In the genomic region with DNA sequence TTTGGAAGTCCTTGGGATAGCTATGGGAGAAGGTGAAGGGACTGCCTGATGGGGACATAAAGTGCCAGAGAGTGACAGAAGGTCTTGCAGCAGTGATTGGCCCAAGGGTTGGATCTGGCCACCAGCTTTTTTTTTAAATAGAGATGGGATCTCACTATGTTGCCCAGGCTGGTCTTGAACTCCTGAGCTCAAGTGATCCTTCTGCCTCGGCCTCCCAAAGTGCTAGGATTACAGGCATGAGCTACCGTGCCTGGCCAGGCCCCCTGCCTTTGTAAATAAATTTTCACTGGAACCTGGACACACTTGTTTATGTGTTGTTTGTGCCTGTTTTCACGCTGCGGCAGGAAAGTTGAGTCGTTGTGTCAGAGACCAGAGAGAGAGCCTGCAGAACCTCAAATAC, we compare ENCODE assay signal across 7 cellular contexts. TPM values are rescaled to one million over a fixed set of nuclear protein-coding genes. Genes with fewer than 3 reads are reported as not detected.
DNase-seq lines count a peak whose midpoint lies in the region; ATAC-seq and TF ChIP-seq lines count a peak whose summit lies in the region.
"Not testable (repeated sequence)": the region's sequence is repeated elsewhere in the genome, so short reads cannot be mapped to it uniquely, and the experiment has no call there.

No MANE protein-coding gene starts in this region.

- H3K4me2 ChIP-seq in GM23338: not testable (repeated sequence)

- ATAC-seq in GM23338; WTC11; effector memory CD8-positive, alpha-beta T cell (replicated peaks); naive B cell (ENCODE audit: low read depth in 2 of 2): not testable (repeated sequence)

- H3K9me2 ChIP-seq in GM23338 (ENCODE audit: insufficient read depth): not testable (repeated sequence)

- not testable (repeated sequence) for TF ChIP-seq CTCF in 22Rv1 (IDR thresholded peaks at IDR 0.05); GM23338 (conservative IDR thresholded peaks at IDR 0.05; ENCODE audit: low read depth in 2 of 2); WTC11 (IDR thresholded peaks at IDR 0.05); neural crest cell (conservative IDR thresholded peaks at IDR 0.05)

- H3K4me1 Mint-ChIP-seq in GM23338 (peaks cover 35% of the 10 kb centered on the region), WTC11 (peaks cover 40% of the 10 kb centered on the region), naive B cell (peaks cover 20 to 31% (median 24%) of the 10 kb centered on the region in 3 donors), neural crest cell (peaks cover 29% of the 10 kb centered on the region)
- peaks cover 32% of the 10 kb centered on the region for H3K4me1 Mint-ChIP-seq in activated naive CD4-positive, alpha-beta T cell treated with anti-CD3 and anti-CD28 coated beads, Interleukin-2, amount 10 ng/mL, durations not matched to agents 7 days and 5 days
- peaks cover 19 to 20% of the 10 kb centered on the region in 2 donors for H3K4me1 Mint-ChIP-seq in effector memory CD8-positive, alpha-beta T cell (ENCODE audit: low read depth in 2 of 2)

- peaks cover 32% of the 10 kb centered on the region for H3K4me1 ChIP-seq in GM23338 (ENCODE audit: insufficient read depth)

- H2AFZ ChIP-seq in GM23338: not testable (repeated sequence)

- peaks cover 26% of the 10 kb centered on the region for H3K79me2 ChIP-seq in GM23338 (replicated peaks; ENCODE audit: insufficient read depth)

- H3K36me3 Mint-ChIP-seq in GM23338 (ENCODE audit: low read depth) (peaks cover 77% of the 10 kb centered on the region), WTC11 (peaks cover 66% of the 10 kb centered on the region), naive B cell (peaks cover 16 to 28% of the 10 kb centered on the region in 2 donors), neural crest cell (ENCODE audit: low read depth) (peaks cover 42% of the 10 kb centered on the region)
- peaks cover 72% of the 10 kb centered on the region for H3K36me3 Mint-ChIP-seq in activated naive CD4-positive, alpha-beta T cell treated with anti-CD3 and anti-CD28 coated beads, Interleukin-2, amount 10 ng/mL, durations not matched to agents 7 days and 5 days
- H3K36me3 Mint-ChIP-seq in effector memory CD8-positive, alpha-beta T cell (ENCODE audit: insufficient read depth): peaks cover 33% of the 10 kb centered on the region

- 0 out of 2 replicates have a peak overlapping the region, but pooled peaks have one; percentile 99 for H3K27ac ChIP-seq in 22Rv1
- H3K27ac ChIP-seq in GM23338 (ENCODE audit: low read depth): not testable (repeated sequence)

- CTCF ChIA-PET in WTC11 (lab: Charles Lee): interaction anchor here (1.3 to 8.5 kb wide), 3 partner anchors 12 to 60 kb away, joined by 5 to 181 read pairs (median 57); a partner anchor contains a TSS
- CTCF ChIA-PET in activated naive CD4-positive, alpha-beta T cell treated with anti-CD3 and anti-CD28 coated beads, Interleukin-2, amount 10 ng/mL, durations not matched to agents 7 days and 5 days (lab: Charles Lee): interaction anchor here (0.6 to 3.3 kb wide), 3 partner anchors 12 to 55 kb away, joined by 3 to 9 read pairs (median 4); a partner anchor contains a TSS

- peaks cover 16% of the 10 kb centered on the region for H3K36me3 ChIP-seq in GM23338 (ENCODE audit: insufficient read depth)

- POLR2A ChIA-PET in WTC11 (lab: Charles Lee): interaction anchor here (1.3 to 1.4 kb wide), 2 partner anchors 14 to 176 kb away, joined by 3 read pairs; a partner anchor contains a TSS

- peaks cover 37% of the 10 kb centered on the region for H3F3A ChIP-seq in GM23338 (replicated peaks; ENCODE audit: low read depth)

- not testable (repeated sequence) for DNase-seq in GM23338 (ENCODE audit: low spot score); WTC11 (ENCODE audit: low spot score); activated naive CD4-positive, alpha-beta T cell treated with anti-CD3 and anti-CD28 coated beads, Interleukin-2, amount 10 ng/mL, durations not matched to agents 7 days and 5 days; effector memory CD8-positive, alpha-beta T cell; naive B cell; neural crest cell (ENCODE audit: low read depth, low spot score)

- H3K4me3 Mint-ChIP-seq in GM23338: peak overlapping the region; percentile 3; the same call in 1 of the 3 replicates
- peak overlapping the region; percentile 89; the same call in 1 of the 2 replicates for H3K4me3 Mint-ChIP-seq in WTC11
- peak overlapping the region; percentile 18 for H3K4me3 Mint-ChIP-seq in activated naive CD4-positive, alpha-beta T cell treated with anti-CD3 and anti-CD28 coated beads, Interleukin-2, amount 10 ng/mL, durations not matched to agents 7 days and 5 days
- peak overlapping the region in 1 of 2 donors; percentile 7 for H3K4me3 Mint-ChIP-seq in effector memory CD8-positive, alpha-beta T cell
- peak overlapping the region in 5 of 8 donors; percentile 48 to 93 (median 81) for H3K4me3 Mint-ChIP-seq in naive B cell
- H3K4me3 Mint-ChIP-seq in neural crest cell: peak overlapping the region; percentile 78

- H4K20me1 ChIP-seq in GM23338 (replicated peaks; ENCODE audit: insufficient read depth): peaks cover 17% of the 10 kb centered on the region

- not testable (repeated sequence) for H3K27ac Mint-ChIP-seq in GM23338; neural crest cell (ENCODE audit: unreplicated experiment)
- H3K27ac Mint-ChIP-seq in WTC11 (0 out of 2 replicates have a peak overlapping the region, but pooled peaks have one; percentile 30), naive B cell (peak overlapping the region in 1 of 6 donors; percentile 65)
- peak overlapping the region; percentile 17 for H3K27ac Mint-ChIP-seq in activated naive CD4-positive, alpha-beta T cell treated with anti-CD3 and anti-CD28 coated beads, Interleukin-2, amount 10 ng/mL, durations not matched to agents 7 days and 5 days
- peak overlapping the region; percentile 11 to 57 for H3K27ac Mint-ChIP-seq in effector memory CD8-positive, alpha-beta T cell

- not testable (repeated sequence) for H3K9me3 Mint-ChIP-seq in GM23338; WTC11; activated naive CD4-positive, alpha-beta T cell treated with anti-CD3 and anti-CD28 coated beads, Interleukin-2, amount 10 ng/mL, durations not matched to agents 7 days and 5 days; effector memory CD8-positive, alpha-beta T cell; naive B cell; neural crest cell

- not testable (repeated sequence) for H3K27me3 ChIP-seq in GM23338 (ENCODE audit: insufficient read depth)

- H3K27me3 Mint-ChIP-seq in GM23338 (ENCODE audit: insufficient read depth, low read depth, poor library complexity) (peaks cover 35% of the 10 kb centered on the region), neural crest cell (ENCODE audit: low read depth) (peaks cover 11% of the 10 kb centered on the region)
- H3K27me3 Mint-ChIP-seq in WTC11 (ENCODE audit: low read depth); activated naive CD4-positive, alpha-beta T cell treated with anti-CD3 and anti-CD28 coated beads, Interleukin-2, amount 10 ng/mL, durations not matched to agents 7 days and 5 days; effector memory CD8-positive, alpha-beta T cell; naive B cell: not testable (repeated sequence)

- H3K4me3 ChIP-seq in GM23338: not testable (repeated sequence)

RNA-seq across cellular contexts. Expression of a gene that starts 2.0 kb away (rescaled TPM):
- 731 and 822 TPM in 2 replicates for total RNA-seq in GM23338 (2014; rRNA removed; shearing (Covaris generic))
- polyA plus RNA-seq in GM23338 (2016; fragmentation: Nextera tagmentation; extraction: Ambion mirVana) (737 and 748 TPM in 2 replicates), naive B cell (ENCODE audit: low read depth in 6 of 6) (100 to 1,000 TPM; 294 to 712 (median 357) TPM)
- total RNA-seq in WTC11 (2021) (1,045 to 1,242 TPM (median 1,195 TPM) in 3 replicates), neural crest cell (685 and 713 TPM in 2 replicates)

RNA-seq across cellular contexts. Expression of a gene that starts 7.8 kb away (rescaled TPM):
- total RNA-seq in GM23338 (2014; rRNA removed; shearing (Covaris generic)): 7.6 and 13.1 TPM in 2 replicates
- polyA plus RNA-seq in GM23338 (2016; fragmentation: Nextera tagmentation; extraction: Ambion mirVana) (8.2 and 10.4 TPM in 2 replicates), naive B cell (ENCODE audit: low read depth in 6 of 6) (10 to 100 TPM in 2 of 6 donors, 1 to 10 TPM in 4; 7.9 to 15.5 (median 8.9) TPM)
- total RNA-seq in WTC11 (2021) (21.2 to 25.5 TPM (median 22.7 TPM) in 3 replicates), neural crest cell (6.2 and 7.0 TPM in 2 replicates)

RNA-seq across cellular contexts. Expression of a gene that starts 13.4 kb away (rescaled TPM):
- total RNA-seq in GM23338 (2014; rRNA removed; shearing (Covaris generic)): 97.2 and 109 TPM in 2 replicates
- polyA plus RNA-seq in GM23338 (2016; fragmentation: Nextera tagmentation; extraction: Ambion mirVana): 35.0 and 35.1 TPM in 2 replicates
- total RNA-seq in WTC11 (2021): 141 to 158 TPM (median 149 TPM) in 3 replicates
- 10 to 100 TPM; 28.5 to 45.1 (median 35.4) TPM for polyA plus RNA-seq in naive B cell (ENCODE audit: low read depth in 6 of 6)
- total RNA-seq in neural crest cell: 172 and 173 TPM in 2 replicates

RNA-seq across cellular contexts. Expression of a gene that starts 14.2 kb away (rescaled TPM):
- 37.2 and 47.4 TPM in 2 replicates for total RNA-seq in GM23338 (2014; rRNA removed; shearing (Covaris generic))
- polyA plus RNA-seq in GM23338 (2016; fragmentation: Nextera tagmentation; extraction: Ambion mirVana) (75.6 and 79.2 TPM in 2 replicates), naive B cell (ENCODE audit: low read depth in 6 of 6) (1 to 10 TPM in 1 of 6 donors, under 1 TPM in 3, not detected in 2; 0.74 to 1.0 (median 0.89) TPM)
- total RNA-seq in WTC11 (2021) (47.1 to 61.8 TPM (median 49.1 TPM) in 3 replicates), neural crest cell (67.9 and 71.7 TPM in 2 replicates)

RNA-seq across cellular contexts. Expression of a gene that starts 24.6 kb away (rescaled TPM):
- total RNA-seq in GM23338 (2014; rRNA removed; shearing (Covaris generic)): 3.3 and 8.2 TPM in 2 replicates
- 3.6 and 5.4 TPM in 2 replicates for polyA plus RNA-seq in GM23338 (2016; fragmentation: Nextera tagmentation; extraction: Ambion mirVana)
- 14.0 to 16.5 TPM (median 14.3 TPM) in 3 replicates for total RNA-seq in WTC11 (2021)
- not detected for polyA plus RNA-seq in naive B cell (ENCODE audit: low read depth in 6 of 6)
- total RNA-seq in neural crest cell: 21.2 and 22.2 TPM in 2 replicates
